In the genomic region with DNA sequence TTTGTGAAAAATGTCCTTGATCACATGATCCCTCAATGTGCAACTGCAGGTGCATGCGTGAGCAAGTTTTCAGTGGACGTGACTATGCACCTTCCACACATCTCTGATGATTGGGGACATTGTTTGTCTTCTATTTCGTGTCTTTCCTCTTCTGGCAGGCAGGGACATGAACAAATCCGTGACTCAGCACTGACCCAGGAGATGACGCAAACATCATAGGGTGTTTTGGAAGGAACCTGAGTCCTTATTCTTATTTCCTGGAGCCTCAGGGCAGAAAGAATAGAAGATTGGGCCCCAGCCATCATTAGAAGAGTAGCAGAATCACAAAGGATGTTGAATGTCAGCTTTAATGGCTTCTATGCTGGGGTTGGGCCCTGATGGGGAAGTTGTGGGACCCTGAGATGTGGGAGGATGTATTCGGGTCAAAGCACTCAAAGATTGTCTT, we compare ENCODE assay signal across 3 cellular contexts.
TF ChIP-seq lines count a peak whose summit lies in the region.

No MANE protein-coding gene starts in this region.

TF ChIP-seq in K562, 482 proteins besides CTCF, POLR2A, EP300 and RAD21 (continues in another document):
- TF ChIP-seq MAFK (IDR thresholded peaks at IDR 0.05; ENCODE audit: low read length) (peak; percentile 48; the same call in 1 of the 2 replicates), U2AF2 (optimal IDR thresholded peaks at IDR 0.05; ENCODE audit: low read depth, low read length) (no peak), NR2F6 (CRISPR knock-in tag; IDR thresholded peaks at IDR 0.05) (no peak), CTBP1 (IDR thresholded peaks at IDR 0.05; ENCODE audit: borderline replicate concordance) (peak; percentile 18; the same call in 1 of the 2 replicates), BACH1 (tag; IDR thresholded peaks at IDR 0.05) (peak; percentile 90), ZNF124 (CRISPR knock-in tag; IDR thresholded peaks at IDR 0.05) (no peak), BCOR (IDR thresholded peaks at IDR 0.05) (no peak), ZNF197 (CRISPR knock-in tag; IDR thresholded peaks at IDR 0.05; ENCODE audit: low read depth) (no peak), RBM14 (IDR thresholded peaks at IDR 0.05; ENCODE audit: borderline replicate concordance, insufficient read depth, low read depth, low read length) (no peak), SMARCC2 (IDR thresholded peaks at IDR 0.05; ENCODE audit: low read depth) (no peak)
- TF ChIP-seq, protein P1, sequence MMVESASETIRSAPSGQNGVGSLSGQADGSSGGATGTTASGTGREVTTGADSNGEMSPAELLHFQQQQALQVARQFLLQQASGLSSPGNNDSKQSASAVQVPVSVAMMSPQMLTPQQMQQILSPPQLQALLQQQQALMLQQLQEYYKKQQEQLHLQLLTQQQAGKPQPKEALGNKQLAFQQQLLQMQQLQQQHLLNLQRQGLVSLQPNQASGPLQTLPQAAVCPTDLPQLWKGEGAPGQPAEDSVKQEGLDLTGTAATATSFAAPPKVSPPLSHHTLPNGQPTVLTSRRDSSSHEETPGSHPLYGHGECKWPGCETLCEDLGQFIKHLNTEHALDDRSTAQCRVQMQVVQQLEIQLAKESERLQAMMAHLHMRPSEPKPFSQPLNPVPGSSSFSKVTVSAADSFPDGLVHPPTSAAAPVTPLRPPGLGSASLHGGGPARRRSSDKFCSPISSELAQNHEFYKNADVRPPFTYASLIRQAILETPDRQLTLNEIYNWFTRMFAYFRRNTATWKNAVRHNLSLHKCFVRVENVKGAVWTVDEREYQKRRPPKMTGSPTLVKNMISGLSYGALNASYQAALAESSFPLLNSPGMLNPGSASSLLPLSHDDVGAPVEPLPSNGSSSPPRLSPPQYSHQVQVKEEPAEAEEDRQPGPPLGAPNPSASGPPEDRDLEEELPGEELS (CRISPR knock-in tag; IDR thresholded peaks at IDR 0.05; ENCODE audit: borderline replicate concordance): no peak
- TF ChIP-seq, protein P2, sequence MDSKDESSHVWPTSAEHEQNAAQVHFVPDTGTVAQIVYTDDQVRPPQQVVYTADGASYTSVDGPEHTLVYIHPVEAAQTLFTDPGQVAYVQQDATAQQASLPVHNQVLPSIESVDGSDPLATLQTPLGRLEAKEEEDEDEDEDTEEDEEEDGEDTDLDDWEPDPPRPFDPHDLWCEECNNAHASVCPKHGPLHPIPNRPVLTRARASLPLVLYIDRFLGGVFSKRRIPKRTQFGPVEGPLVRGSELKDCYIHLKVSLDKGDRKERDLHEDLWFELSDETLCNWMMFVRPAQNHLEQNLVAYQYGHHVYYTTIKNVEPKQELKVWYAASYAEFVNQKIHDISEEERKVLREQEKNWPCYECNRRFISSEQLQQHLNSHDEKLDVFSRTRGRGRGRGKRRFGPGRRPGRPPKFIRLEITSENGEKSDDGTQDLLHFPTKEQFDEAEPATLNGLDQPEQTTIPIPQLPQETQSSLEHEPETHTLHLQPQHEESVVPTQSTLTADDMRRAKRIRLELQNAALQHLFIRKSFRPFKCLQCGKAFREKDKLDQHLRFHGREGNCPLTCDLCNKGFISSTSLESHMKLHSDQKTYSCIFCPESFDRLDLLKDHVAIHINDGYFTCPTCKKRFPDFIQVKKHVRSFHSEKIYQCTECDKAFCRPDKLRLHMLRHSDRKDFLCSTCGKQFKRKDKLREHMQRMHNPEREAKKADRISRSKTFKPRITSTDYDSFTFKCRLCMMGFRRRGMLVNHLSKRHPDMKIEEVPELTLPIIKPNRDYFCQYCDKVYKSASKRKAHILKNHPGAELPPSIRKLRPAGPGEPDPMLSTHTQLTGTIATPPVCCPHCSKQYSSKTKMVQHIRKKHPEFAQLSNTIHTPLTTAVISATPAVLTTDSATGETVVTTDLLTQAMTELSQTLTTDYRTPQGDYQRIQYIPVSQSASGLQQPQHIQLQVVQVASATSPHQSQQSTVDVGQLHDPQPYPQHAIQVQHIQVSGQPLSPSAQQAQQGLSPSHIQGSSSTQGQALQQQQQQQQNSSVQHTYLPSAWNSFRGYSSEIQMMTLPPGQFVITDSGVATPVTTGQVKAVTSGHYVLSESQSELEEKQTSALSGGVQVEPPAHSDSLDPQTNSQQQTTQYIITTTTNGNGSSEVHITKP (IDR thresholded peaks at IDR 0.05; ENCODE audit: partially characterized antibody): peak; percentile 68

TF ChIP-seq in SK-N-SH treated with all-trans-retinoic acid at 6 μM for 48 hours, 23 proteins besides CTCF, POLR2A, EP300 and RAD21:
- TF ChIP-seq SNAI2 (CRISPR knock-in tag; IDR thresholded peaks at IDR 0.05) (no peak), RARB (CRISPR knock-in tag; IDR thresholded peaks at IDR 0.05) (no peak)

TF ChIP-seq in SK-N-SH, 30 proteins besides CTCF, POLR2A, EP300 and RAD21:
- no peak for TF ChIP-seq GABPA (IDR thresholded peaks at IDR 0.05; ENCODE audit: low read depth)
